In the genomic region with DNA sequence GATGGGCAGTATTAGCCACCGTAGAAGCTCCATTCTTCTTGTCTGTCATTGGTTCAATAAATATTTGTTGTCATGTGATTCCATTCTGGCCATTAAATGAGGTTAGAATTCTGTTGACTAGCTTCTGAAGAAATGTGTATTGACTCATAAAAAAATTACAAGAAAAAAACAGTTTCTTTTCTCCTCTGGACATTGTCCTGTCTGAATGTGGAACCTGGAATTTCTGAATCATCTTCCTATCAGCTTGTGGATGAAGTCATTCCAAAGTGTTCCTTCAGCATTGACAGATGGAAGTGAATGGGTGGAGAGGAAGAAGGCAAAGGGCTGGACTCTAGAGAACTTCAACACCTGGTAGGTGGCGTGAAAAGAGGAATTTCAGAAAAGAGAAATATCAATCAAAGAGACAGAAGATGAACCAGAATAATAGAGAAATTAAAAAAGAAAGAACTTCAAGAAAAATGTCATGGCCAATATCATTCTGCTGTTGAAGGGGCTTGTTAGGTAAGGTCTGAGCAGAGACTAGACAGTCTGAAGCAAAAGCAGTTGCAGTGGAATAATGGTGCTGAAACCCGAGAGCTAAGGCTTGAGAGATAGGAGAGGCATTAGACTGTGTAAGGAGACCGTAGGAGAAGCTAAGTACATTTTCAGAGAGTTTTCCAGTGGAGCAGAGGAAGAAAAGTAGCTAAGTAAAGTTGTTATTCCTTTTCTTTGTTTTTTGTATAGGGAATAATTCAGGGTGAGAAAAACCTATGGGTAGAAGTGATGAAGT, we compare ENCODE assay signal across 18 cellular contexts.
DNase-seq lines count a peak whose midpoint lies in the region; ATAC-seq, FAIRE-seq and TF ChIP-seq lines count a peak whose summit lies in the region.
"Had no signal": no experiment of that assay in that cellular context is flagged by ENCODE, and none has a peak within 500 bp of the region (broad histone marks: within the 10 kb centered on the region; RNA-seq: fewer than 3 reads in every experiment).

No MANE protein-coding gene starts in this region.

- DNase-seq in NCI-H2171 treated with DMSO at 0.1 percent for 48 hours (lab: John Stamatoyannopoulos, UW): peak; percentile 70
- DNase-seq in NCI-H2171 (lab: John Stamatoyannopoulos, UW): no peak
- DNase-seq in RCC 7860 (ENCODE audit: low spot score): peak; percentile 94
- peak; percentile 18 for DNase-seq in fibroblast of villous mesenchyme (ENCODE audit: low read depth)
- peak; percentile 35 for DNase-seq in urothelium cell line (ENCODE audit: low spot score)
- DNase-seq in cerebellum (ENCODE audit: low spot score): no peak
- no peak for DNase-seq in lower lobe of right lung
- no peak for DNase-seq in Right ventricle myocardium inferior (ENCODE audit: missing footprints)
- DNase-seq: activated CD4-positive, alpha-beta memory T cell treated with anti-CD3 and anti-CD28 coated beads, Interleukin-2, amount 10 ng/mL, durations not matched to agents 7 days and 5 days; cerebellar nuclear complex; NCI-H226; occipital lobe; stimulated activated CD4-positive, alpha-beta T cell treated with anti-CD3 and anti-CD28 coated beads, Interleukin-2, amount 100 ng/mL, for 48 hours; stimulated activated CD8-positive, alpha-beta memory T cell treated with anti-CD3 and anti-CD28 coated beads, Interleukin-4, amount 100 ng/mL, for 48 hours had no signal

- ATAC-seq in lower lobe of right lung (no peak), Right ventricle myocardium inferior (no peak)
- ATAC-seq: A549, sciatic nerve had no signal

- H3K4me1 ChIP-seq in lower lobe of right lung: no peaks in the 10 kb centered on the region
- H3K4me1 ChIP-seq: A549 had no signal

- peaks cover 8% of the 10 kb centered on the region for H3K9me3 ChIP-seq in lower lobe of right lung
- H3K9me3 ChIP-seq: A549, thoracic aorta had no signal

- H3K36me3 ChIP-seq in lower lobe of right lung: no peaks in the 10 kb centered on the region
- H3K36me3 ChIP-seq: thoracic aorta had no signal

- H3K27me3 ChIP-seq in lower lobe of right lung (ENCODE audit: low read depth): no peaks in the 10 kb centered on the region

- intact Hi-C loops in lower lobe of right lung (cut with DNase I): no loop called here
- intact Hi-C loops in Right ventricle myocardium inferior (cut with DNase I): no loop called here

- no peak for TF ChIP-seq CTCF in fibroblast of villous mesenchyme (IDR thresholded peaks at IDR 0.05; ENCODE audit: insufficient read depth, low read depth, low read length)
- no peak for TF ChIP-seq CTCF in lower lobe of right lung (IDR thresholded peaks at IDR 0.05)

- no peak overlapping the region for H3K4me3 ChIP-seq in fibroblast of villous mesenchyme (ENCODE audit: low read depth, low read length)
- no peak overlapping the region for H3K4me3 ChIP-seq in lower lobe of right lung
- H3K4me3 ChIP-seq: A549, thoracic aorta had no signal

- no peak overlapping the region for H3K27ac ChIP-seq in lower lobe of right lung
- H3K27ac ChIP-seq: A549, VCaP had no signal

- FAIRE-seq in RCC 7860 (lab: Jason Lieb, UNC) (peak; percentile 96), urothelium cell line (lab: Jason Lieb, UNC) (no peak)
- FAIRE-seq: A549 had no signal

Comparison
In these comparisons a context has a peak if more than half of its experiments do, and no peak if none do; other contexts are left out.
1. DNase-seq: peak in NCI-H2171 treated with DMSO at 0.1 percent for 48 hours (single experiment), RCC 7860 (single experiment), fibroblast of villous mesenchyme (single experiment) and urothelium cell line (single experiment); none in NCI-H2171 (single experiment), cerebellum (single experiment), lower lobe of right lung (single experiment) and Right ventricle myocardium inferior (single experiment).